8 cellular contexts compared by ENCODE assay signal in the genomic region with DNA sequence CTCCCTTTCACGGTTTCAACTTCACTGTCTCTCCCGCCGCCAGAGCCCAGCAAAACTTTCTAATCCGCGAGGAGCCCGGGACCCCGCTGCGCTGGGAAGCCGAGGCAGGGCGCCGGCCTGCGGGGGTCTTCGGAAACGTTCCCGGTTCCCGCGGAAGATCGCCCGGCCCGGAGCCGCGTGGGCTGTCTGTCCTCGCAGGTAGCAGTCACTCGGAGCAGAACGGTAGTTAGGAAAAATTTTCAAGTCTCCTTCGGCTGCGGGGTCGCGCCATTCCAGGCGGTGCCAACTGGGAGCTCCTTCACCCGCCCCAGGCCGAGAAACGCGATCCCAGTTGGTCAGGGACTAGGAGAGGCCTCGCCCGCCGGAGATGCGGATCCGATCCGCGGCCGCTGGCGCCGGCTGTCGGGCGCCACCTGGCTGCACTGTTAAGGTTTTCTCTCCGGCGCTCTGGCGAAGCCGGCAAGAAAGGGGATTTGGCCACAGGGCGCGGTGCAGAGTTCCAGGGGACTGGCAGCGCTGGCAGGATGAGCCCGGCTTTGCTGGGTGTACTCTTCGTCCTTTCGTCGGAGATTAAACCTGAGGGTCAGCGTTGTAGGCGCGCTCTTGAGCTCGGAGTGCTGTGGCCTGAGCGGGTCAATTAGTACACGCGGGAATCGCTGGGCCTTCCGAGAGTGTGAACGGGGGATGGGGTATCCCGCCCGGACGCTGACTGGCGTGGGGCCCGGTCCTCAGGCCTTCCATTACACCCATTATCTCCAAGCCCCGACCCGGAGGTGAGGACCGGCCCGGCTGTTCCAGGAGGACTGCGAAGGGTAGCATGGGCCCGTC.
A peak's percentile ranks its signal among the peaks of the same experiment; 100 is the strongest.
DNase-seq lines count a peak whose midpoint lies in the region; ATAC-seq and TF ChIP-seq lines count a peak whose summit lies in the region.

No MANE protein-coding gene starts in this region.

- peak; percentile 75 for DNase-seq in AG10803 (ENCODE audit: low read depth)
- peak; percentile 81 for DNase-seq in NCI-H146 (lab: John Stamatoyannopoulos, UW)
- peak; percentile 56 to 67 for DNase-seq in T47D (ENCODE audit: low read depth in 1 of 2, low spot score in 1 of 2)
- DNase-seq in sciatic nerve (ENCODE audit: low spot score) = peak; percentile 88

- peak overlapping the region; percentile 61 for H3K4me3 ChIP-seq in AG10803 (ENCODE audit: low read length)
- H3K4me3 ChIP-seq in iPS-11a (ENCODE audit: low read depth, low read length) = peak overlapping the region; percentile 47

- peak; percentile 65 for TF ChIP-seq CTCF in AG10803 (conservative IDR thresholded peaks at IDR 0.05; ENCODE audit: low read length)
- peak; percentile 77 for TF ChIP-seq CTCF in VCaP (conservative IDR thresholded peaks at IDR 0.05)

- no peak overlapping the region for H3K27ac ChIP-seq in VCaP

- in situ Hi-C loops in T47D (cut with HindIII; ENCODE audit: low pct_unique_long_range_greater_than_20kb, low sequenced_read_pairs) = no loop called here

- intact Hi-C loops in sciatic nerve (cut with DNase I) = loop anchor here (5.0 kb wide), 1 partner anchor 54 kb away; no protein-coding TSS in a partner anchor

- ATAC-seq in GM19463 (IDR thresholded peaks at IDR 0.05; ENCODE audit: unreplicated experiment) = peak; percentile 77
- peak; percentile 97 for ATAC-seq in sciatic nerve
- ATAC-seq in HG03095 (IDR thresholded peaks at IDR 0.05; ENCODE audit: unreplicated experiment) = no peak
